Comparison of ENCODE assay signal across 10 cellular contexts in the genomic region with DNA sequence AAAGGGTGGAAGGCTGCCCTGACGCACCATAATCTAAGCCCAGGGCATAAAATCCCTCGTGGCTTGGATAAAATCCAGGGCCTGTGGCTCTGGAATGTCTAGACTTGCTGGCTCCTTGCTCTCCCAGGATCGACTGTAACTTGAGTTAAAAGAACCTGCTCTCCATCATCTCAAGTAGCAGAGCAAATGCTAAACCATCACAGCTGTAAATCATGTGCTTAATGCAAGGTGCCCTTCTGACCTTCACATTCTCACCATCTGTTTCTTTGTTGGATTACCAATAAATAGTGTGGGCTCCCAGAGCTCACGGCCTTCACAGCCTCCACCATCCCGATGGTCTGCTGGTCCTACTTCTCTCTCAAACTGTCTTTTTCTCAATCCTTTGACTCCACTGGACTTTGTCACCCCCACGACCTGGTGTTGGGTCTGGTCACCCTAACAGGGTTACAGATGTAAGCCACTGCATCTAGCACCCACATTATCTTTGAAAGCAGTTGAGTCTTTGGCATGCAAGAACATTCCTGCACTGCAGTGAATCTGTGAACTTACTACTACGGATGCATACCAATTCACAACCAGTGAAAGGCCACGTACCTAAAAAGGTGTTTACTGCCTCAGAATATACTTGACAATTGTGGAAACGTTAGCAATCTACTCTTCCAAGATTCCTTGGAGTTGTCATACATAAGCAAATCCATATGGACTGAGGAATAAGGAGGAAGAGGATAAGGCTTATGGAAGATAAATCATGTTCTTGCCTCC. TPM values are rescaled to one million over a fixed set of nuclear protein-coding genes. Genes with fewer than 3 reads are reported as not detected.
DNase-seq lines count a peak whose midpoint lies in the region; ATAC-seq and TF ChIP-seq lines count a peak whose summit lies in the region.
"Had no signal": no experiment of that assay in that cellular context is flagged by ENCODE, and none has a peak within 500 bp of the region (broad histone marks: within the 10 kb centered on the region; RNA-seq: fewer than 3 reads in every experiment).

No MANE protein-coding gene starts in this region.

- POLR2A ChIA-PET in OCI-LY7 (lab: Charles Lee), result interaction anchor here (0.6 kb wide), 1 partner anchor 75 kb away, joined by 3 read pairs; no protein-coding TSS in a partner anchor

- H3K36me3 ChIP-seq in OCI-LY7 (ENCODE audit: insufficient read depth, low read length), result peaks cover 65% of the 10 kb centered on the region

- H3K79me2 ChIP-seq in OCI-LY7 (ENCODE audit: insufficient read depth, low read depth, low read length), result no peaks in the 10 kb centered on the region

- H2AFZ ChIP-seq in OCI-LY7 (ENCODE audit: low read length), result no peak overlapping the region

- CTCF ChIA-PET in OCI-LY7 (lab: Charles Lee; ENCODE audit: unreplicated experiment), result no interaction called here

- ATAC-seq in GM18909 (IDR thresholded peaks at IDR 0.05; ENCODE audit: poor library complexity, unreplicated experiment), result no peak

- no peaks in the 10 kb centered on the region for H3K9me3 ChIP-seq in OCI-LY7 (ENCODE audit: low read length)
- H3K9me3 ChIP-seq: right atrium auricular region had no signal

- H4K20me1 ChIP-seq in OCI-LY7 (ENCODE audit: insufficient read depth, low read length), result 0 out of 2 replicates have a peak, but pooled peaks cover 5% of the 10 kb centered on the region

- H3K27ac ChIP-seq in OCI-LY7 (ENCODE audit: low read depth, low read length, poor library complexity, severe bottlenecking), result no peak overlapping the region
- H3K27ac ChIP-seq: right atrium auricular region had no signal

- DNase-seq in Daoy (ENCODE audit: low read depth) (peak; percentile 16), NCI-H2029 (lab: John Stamatoyannopoulos, UW) (peak; percentile 7), astrocyte of the hippocampus (ENCODE audit: low read depth, low spot score) (peak; percentile 72), myocyte (ENCODE audit: low read depth) (peak; percentile 57), NCI-H1048 (lab: John Stamatoyannopoulos, UW) (no peak), OCI-LY7 (ENCODE audit: low spot score) (no peak)
- no peak for DNase-seq in activated CD4-positive, alpha-beta T cell treated with anti-CD3 and anti-CD28 coated beads for 1 hour

- BruUV-seq in OCI-LY7 (replicated peaks; lab: Mats Ljungman, UMichigan), result no TSS peak

- H3K4me1 ChIP-seq in OCI-LY7 (ENCODE audit: insufficient read depth, low read length, poor library complexity, severe bottlenecking), result no peaks in the 10 kb centered on the region
- H3K4me1 ChIP-seq: right atrium auricular region had no signal

- H3K4me3 ChIP-seq in OCI-LY7 (ENCODE audit: low read depth, low read length, poor library complexity, severe bottlenecking), result no peak overlapping the region
- H3K4me3 ChIP-seq: coronary artery, right atrium auricular region had no signal

- H3K4me2 ChIP-seq in OCI-LY7 (ENCODE audit: low read length), result no peak overlapping the region

- no peaks in the 10 kb centered on the region for H3K9me2 ChIP-seq in OCI-LY7 (ENCODE audit: insufficient read depth, low read length)

- TF ChIP-seq CTCF in OCI-LY7 (conservative IDR thresholded peaks at IDR 0.05; ENCODE audit: low read length), result no peak

- intact Hi-C loops in OCI-LY7 (cut with micrococcal nuclease; ENCODE audit: unreplicated experiment), result no loop called here

RNA-seq across cellular contexts. Expression of gene RSL1D1, which starts 15.3 kb away (rescaled TPM):
- total RNA-seq in Daoy (2014; rRNA removed; shearing (Covaris generic)), result 270 and 395 TPM in 2 replicates
- total RNA-seq in myocyte (260 TPM in 2 replicates), OCI-LY7 (2022) (229 and 252 TPM in 2 replicates)
- 50.9 TPM for polyA plus RNA-seq in myocyte (2012)
- 104 and 176 TPM in 2 replicates for total RNA-seq in OCI-LY7 (2014; rRNA removed; shearing (Covaris generic))

RNA-seq across cellular contexts. Expression of gene ZC3H7A, which starts 39.0 kb away (rescaled TPM):
- 15.1 and 22.7 TPM in 2 replicates for total RNA-seq in Daoy (2014; rRNA removed; shearing (Covaris generic))
- 28.2 and 48.2 TPM in 2 replicates for total RNA-seq in myocyte
- polyA plus RNA-seq in myocyte (2012), result 32.5 TPM
- 28.6 and 32.1 TPM in 2 replicates for total RNA-seq in OCI-LY7 (2014; rRNA removed; shearing (Covaris generic))
- 68.6 and 89.0 TPM in 2 replicates for total RNA-seq in OCI-LY7 (2022)

Comparison
In these comparisons a context has a peak if more than half of its experiments do, and no peak if none do; other contexts are left out.
1. DNase-seq: peak in Daoy (single experiment), NCI-H2029 (single experiment), astrocyte of the hippocampus (single experiment) and myocyte (single experiment); none in NCI-H1048 (single experiment), OCI-LY7 (single experiment) and activated CD4-positive, alpha-beta T cell treated with anti-CD3 and anti-CD28 coated beads for 1 hour (single experiment).